In the genomic region with DNA sequence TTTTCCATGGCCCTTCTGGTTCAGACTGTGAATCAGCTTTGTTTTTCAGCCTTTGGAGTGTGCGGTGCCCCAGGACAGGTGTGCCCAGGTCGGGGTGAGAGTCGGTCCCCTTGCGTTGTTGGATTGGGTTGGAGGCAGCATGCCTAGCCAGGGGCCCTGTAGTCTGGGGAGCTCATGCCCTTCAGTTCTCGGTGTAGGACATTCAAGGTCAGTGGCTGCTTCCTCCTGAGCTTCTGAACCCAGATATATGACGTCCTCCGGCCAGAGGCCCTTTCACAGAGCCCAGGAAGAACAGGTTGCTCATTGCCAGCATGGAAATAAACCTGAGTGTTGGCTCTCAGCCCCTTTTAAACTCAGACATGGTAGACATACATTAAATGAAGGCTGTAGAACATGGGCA, we compare ENCODE assay signal across 1 cellular context.
TF ChIP-seq lines count a peak whose summit lies in the region.

No MANE protein-coding gene starts in this region.

TF ChIP-seq in GM23338, 12 proteins besides CTCF, POLR2A, EP300 and RAD21 (continued from another document):
- TF ChIP-seq, protein P1, sequence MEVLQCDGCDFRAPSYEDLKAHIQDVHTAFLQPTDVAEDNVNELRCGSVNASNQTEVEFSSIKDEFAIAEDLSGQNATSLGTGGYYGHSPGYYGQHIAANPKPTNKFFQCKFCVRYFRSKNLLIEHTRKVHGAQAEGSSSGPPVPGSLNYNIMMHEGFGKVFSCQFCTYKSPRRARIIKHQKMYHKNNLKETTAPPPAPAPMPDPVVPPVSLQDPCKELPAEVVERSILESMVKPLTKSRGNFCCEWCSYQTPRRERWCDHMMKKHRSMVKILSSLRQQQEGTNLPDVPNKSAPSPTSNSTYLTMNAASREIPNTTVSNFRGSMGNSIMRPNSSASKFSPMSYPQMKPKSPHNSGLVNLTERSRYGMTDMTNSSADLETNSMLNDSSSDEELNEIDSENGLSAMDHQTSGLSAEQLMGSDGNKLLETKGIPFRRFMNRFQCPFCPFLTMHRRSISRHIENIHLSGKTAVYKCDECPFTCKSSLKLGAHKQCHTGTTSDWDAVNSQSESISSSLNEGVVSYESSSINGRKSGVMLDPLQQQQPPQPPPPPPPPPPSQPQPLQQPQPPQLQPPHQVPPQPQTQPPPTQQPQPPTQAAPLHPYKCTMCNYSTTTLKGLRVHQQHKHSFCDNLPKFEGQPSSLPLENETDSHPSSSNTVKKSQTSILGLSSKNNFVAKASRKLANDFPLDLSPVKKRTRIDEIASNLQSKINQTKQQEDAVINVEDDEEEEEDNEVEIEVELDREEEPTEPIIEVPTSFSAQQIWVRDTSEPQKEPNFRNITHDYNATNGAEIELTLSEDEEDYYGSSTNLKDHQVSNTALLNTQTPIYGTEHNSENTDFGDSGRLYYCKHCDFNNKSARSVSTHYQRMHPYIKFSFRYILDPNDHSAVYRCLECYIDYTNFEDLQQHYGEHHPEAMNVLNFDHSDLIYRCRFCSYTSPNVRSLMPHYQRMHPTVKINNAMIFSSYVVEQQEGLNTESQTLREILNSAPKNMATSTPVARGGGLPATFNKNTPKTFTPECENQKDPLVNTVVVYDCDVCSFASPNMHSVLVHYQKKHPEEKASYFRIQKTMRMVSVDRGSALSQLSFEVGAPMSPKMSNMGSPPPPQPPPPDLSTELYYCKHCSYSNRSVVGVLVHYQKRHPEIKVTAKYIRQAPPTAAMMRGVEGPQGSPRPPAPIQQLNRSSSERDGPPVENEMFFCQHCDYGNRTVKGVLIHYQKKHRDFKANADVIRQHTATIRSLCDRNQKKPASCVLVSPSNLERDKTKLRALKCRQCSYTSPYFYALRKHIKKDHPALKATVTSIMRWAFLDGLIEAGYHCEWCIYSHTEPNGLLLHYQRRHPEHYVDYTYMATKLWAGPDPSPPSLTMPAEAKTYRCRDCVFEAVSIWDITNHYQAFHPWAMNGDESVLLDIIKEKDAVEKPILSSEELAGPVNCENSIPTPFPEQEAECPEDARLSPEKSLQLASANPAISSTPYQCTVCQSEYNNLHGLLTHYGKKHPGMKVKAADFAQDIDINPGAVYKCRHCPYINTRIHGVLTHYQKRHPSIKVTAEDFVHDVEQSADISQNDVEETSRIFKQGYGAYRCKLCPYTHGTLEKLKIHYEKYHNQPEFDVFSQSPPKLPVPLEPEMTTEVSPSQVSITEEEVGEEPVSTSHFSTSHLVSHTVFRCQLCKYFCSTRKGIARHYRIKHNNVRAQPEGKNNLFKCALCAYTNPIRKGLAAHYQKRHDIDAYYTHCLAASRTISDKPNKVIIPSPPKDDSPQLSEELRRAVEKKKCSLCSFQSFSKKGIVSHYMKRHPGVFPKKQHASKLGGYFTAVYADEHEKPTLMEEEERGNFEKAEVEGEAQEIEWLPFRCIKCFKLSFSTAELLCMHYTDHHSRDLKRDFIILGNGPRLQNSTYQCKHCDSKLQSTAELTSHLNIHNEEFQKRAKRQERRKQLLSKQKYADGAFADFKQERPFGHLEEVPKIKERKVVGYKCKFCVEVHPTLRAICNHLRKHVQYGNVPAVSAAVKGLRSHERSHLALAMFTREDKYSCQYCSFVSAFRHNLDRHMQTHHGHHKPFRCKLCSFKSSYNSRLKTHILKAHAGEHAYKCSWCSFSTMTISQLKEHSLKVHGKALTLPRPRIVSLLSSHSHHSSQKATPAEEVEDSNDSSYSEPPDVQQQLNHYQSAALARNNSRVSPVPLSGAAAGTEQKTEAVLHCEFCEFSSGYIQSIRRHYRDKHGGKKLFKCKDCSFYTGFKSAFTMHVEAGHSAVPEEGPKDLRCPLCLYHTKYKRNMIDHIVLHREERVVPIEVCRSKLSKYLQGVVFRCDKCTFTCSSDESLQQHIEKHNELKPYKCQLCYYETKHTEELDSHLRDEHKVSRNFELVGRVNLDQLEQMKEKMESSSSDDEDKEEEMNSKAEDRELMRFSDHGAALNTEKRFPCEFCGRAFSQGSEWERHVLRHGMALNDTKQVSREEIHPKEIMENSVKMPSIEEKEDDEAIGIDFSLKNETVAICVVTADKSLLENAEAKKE (CRISPR knock-in tag; IDR thresholded peaks at IDR 0.05), result no peak
TF ChIP-seq in GM23338: peak in this region for 0.
